In genomic region chr10:113108180-113108835, GRCh38 we compare ENCODE assay signal across 9 cellular contexts.
DNase-seq lines count a peak whose midpoint lies in the region; ATAC-seq, FAIRE-seq and TF ChIP-seq lines count a peak whose summit lies in the region.
"Had no signal": no experiment of that assay in that cellular context is flagged by ENCODE, and none has a peak within 500 bp of the region (broad histone marks: within the 10 kb centered on the region; RNA-seq: fewer than 3 reads in every experiment).

No MANE protein-coding gene starts in this region.

- no peaks in the 10 kb centered on the region for H3K36me3 Mint-ChIP-seq in CD4-positive, alpha-beta T cell (ENCODE audit: low read depth)
- H3K36me3 Mint-ChIP-seq in activated naive CD4-positive, alpha-beta T cell treated with anti-CD3 and anti-CD28 coated beads, Interleukin-2, amount 10 ng/mL, durations not matched to agents 7 days and 5 days: no peaks in the 10 kb centered on the region

- H3K27me3 Mint-ChIP-seq in CD4-positive, alpha-beta T cell: no peaks in the 10 kb centered on the region
- peaks cover 18% of the 10 kb centered on the region for H3K27me3 Mint-ChIP-seq in activated naive CD4-positive, alpha-beta T cell treated with anti-CD3 and anti-CD28 coated beads, Interleukin-2, amount 10 ng/mL, durations not matched to agents 7 days and 5 days

- no peak overlapping the region for H3K27ac Mint-ChIP-seq in CD4-positive, alpha-beta T cell
- H3K27ac Mint-ChIP-seq in activated naive CD4-positive, alpha-beta T cell treated with anti-CD3 and anti-CD28 coated beads, Interleukin-2, amount 10 ng/mL, durations not matched to agents 7 days and 5 days: no peak overlapping the region

- CTCF ChIA-PET in CD4-positive, alpha-beta T cell (lab: Charles Lee): no interaction called here
- CTCF ChIA-PET in activated naive CD4-positive, alpha-beta T cell treated with anti-CD3 and anti-CD28 coated beads, Interleukin-2, amount 10 ng/mL, durations not matched to agents 7 days and 5 days (lab: Charles Lee): no interaction called here

- 77 to 79% methylated on average over 15 of the region's 15 CpGs for WGBS in pancreas, 2 donors

- H3K4me1 Mint-ChIP-seq in CD4-positive, alpha-beta T cell (ENCODE audit: low read depth): no peaks in the 10 kb centered on the region
- peaks cover 1% of the 10 kb centered on the region for H3K4me1 Mint-ChIP-seq in activated naive CD4-positive, alpha-beta T cell treated with anti-CD3 and anti-CD28 coated beads, Interleukin-2, amount 10 ng/mL, durations not matched to agents 7 days and 5 days

- no peak overlapping the region for H3K4me3 Mint-ChIP-seq in CD4-positive, alpha-beta T cell
- H3K4me3 Mint-ChIP-seq in activated naive CD4-positive, alpha-beta T cell treated with anti-CD3 and anti-CD28 coated beads, Interleukin-2, amount 10 ng/mL, durations not matched to agents 7 days and 5 days: no peak overlapping the region

- peaks cover 11 to 32% (median 18%) of the 10 kb centered on the region in 3 donors for H3K4me1 ChIP-seq in pancreas

- TF ChIP-seq CTCF in CD4-positive, alpha-beta T cell (IDR thresholded peaks at IDR 0.05): peak; percentile 49
- peak; percentile 66 for TF ChIP-seq CTCF in kidney epithelial cell (IDR thresholded peaks at IDR 0.05; ENCODE audit: insufficient read depth, low read length, poor library complexity, severe bottlenecking)
- peak in 1 of 4 donors; percentile 20 for TF ChIP-seq CTCF in pancreas (IDR thresholded peaks at IDR 0.05)

- ATAC-seq in CD4-positive, alpha-beta T cell (ENCODE audit: poor library complexity): no peak
- ATAC-seq in HG03460 (IDR thresholded peaks at IDR 0.05; ENCODE audit: unreplicated experiment): no peak
- ATAC-seq in GM19035 (IDR thresholded peaks at IDR 0.05; ENCODE audit: unreplicated experiment): no peak
- ATAC-seq in pancreas: no peak

- no peaks in the 10 kb centered on the region for H3K27me3 ChIP-seq in CD4-positive, alpha-beta T cell (ENCODE audit: control insufficient read depth, insufficient read depth, low read length)
- no peaks in the 10 kb centered on the region for H3K27me3 ChIP-seq in kidney epithelial cell (ENCODE audit: control insufficient read depth, insufficient read depth, low read length)
- no peaks in the 10 kb centered on the region for H3K27me3 ChIP-seq in pancreas

- DNase-seq in CD4-positive, alpha-beta T cell: peak in 1 of 10 experiments; percentile 3
- peak; percentile 18 to 20 for DNase-seq in Kasumi-1 (lab: John Stamatoyannopoulos, UW)
- peak; percentile 41 for DNase-seq in activated naive CD4-positive, alpha-beta T cell treated with anti-CD3 and anti-CD28 coated beads, Interleukin-2, amount 10 ng/mL, durations not matched to agents 7 days and 5 days
- no peak for DNase-seq in kidney epithelial cell (ENCODE audit: low read depth)
- DNase-seq in NCI-H1436 (lab: John Stamatoyannopoulos, UW): no peak
- DNase-seq in pancreas: no peak

- no peaks in the 10 kb centered on the region for H3K9me3 ChIP-seq in CD4-positive, alpha-beta T cell (ENCODE audit: control insufficient read depth, low read length)
- no peaks in the 10 kb centered on the region for H3K9me3 ChIP-seq in pancreas

- intact Hi-C loops in CD4-positive, alpha-beta T cell (cut with DNase I, micrococcal nuclease): no loop called here
- intact Hi-C loops in pancreas (cut with DNase I): no loop called here

- no peaks in the 10 kb centered on the region for H3K36me3 ChIP-seq in kidney epithelial cell (ENCODE audit: control insufficient read depth, insufficient read depth, low read length)
- no peaks in the 10 kb centered on the region for H3K36me3 ChIP-seq in pancreas

- no peak overlapping the region for H3K27ac ChIP-seq in CD4-positive, alpha-beta T cell (ENCODE audit: low read depth, low read length)
- no peak overlapping the region for H3K27ac ChIP-seq in pancreas
- H3K27ac ChIP-seq: skin epidermis had no signal

- H3K9me3 Mint-ChIP-seq in CD4-positive, alpha-beta T cell: no peaks in the 10 kb centered on the region
- H3K9me3 Mint-ChIP-seq in activated naive CD4-positive, alpha-beta T cell treated with anti-CD3 and anti-CD28 coated beads, Interleukin-2, amount 10 ng/mL, durations not matched to agents 7 days and 5 days: no peaks in the 10 kb centered on the region

- POLR2A ChIA-PET in CD4-positive, alpha-beta T cell (lab: Charles Lee): no interaction called here

- FAIRE-seq in pancreas (lab: Jason Lieb, UNC): no peak

- H3K4me3 ChIP-seq in kidney epithelial cell (ENCODE audit: low read depth, low read length) (no peak overlapping the region), pancreas (no peak overlapping the region)
- H3K4me3 ChIP-seq: skin epidermis had no signal

Comparison
In these comparisons a context has a peak if more than half of its experiments do, and no peak if none do; other contexts are left out.
1. DNase-seq: peak in Kasumi-1 (2 of 2) and activated naive CD4-positive, alpha-beta T cell treated with anti-CD3 and anti-CD28 coated beads, Interleukin-2, amount 10 ng/mL, durations not matched to agents 7 days and 5 days (single experiment); none in kidney epithelial cell (single experiment), NCI-H1436 (single experiment) and pancreas (0 of 6).